In genomic region chr9:76863832-76864231, GRCh38 we compare ENCODE assay signal across 23 cellular contexts.
"Had no signal": no experiment of that assay in that cellular context is flagged by ENCODE, and none has a peak within 500 bp of the region (broad histone marks: within the 10 kb centered on the region; RNA-seq: fewer than 3 reads in every experiment).

No MANE protein-coding gene starts in this region.

- H3K27me3 ChIP-seq: foreskin keratinocyte, ovary, suprapubic skin, vagina had no signal

- H3K9me3 ChIP-seq: lower lobe of right lung, ovary, right atrium auricular region, suprapubic skin, vagina had no signal

- H3K4me3 ChIP-seq: lower lobe of right lung, ovary, right atrium auricular region, suprapubic skin, vagina had no signal

- H3K36me3 ChIP-seq: lower lobe of right lung, ovary, right atrium auricular region, suprapubic skin, vagina had no signal

- H3K27ac ChIP-seq: foreskin keratinocyte, lower lobe of right lung, ovary, right atrium auricular region, suprapubic skin, vagina had no signal

- DNase-seq: caudate nucleus; cerebellar nuclear complex; cortex of kidney; effector memory CD8-positive, alpha-beta T cell; foreskin keratinocyte; hypothalamus; immature natural killer cell; islet precursor cell; kidney glomerular epithelial cell; left ventricle myocardium superior; lower lobe of right lung; natural killer cell; occipital lobe; ovary; stimulated activated CD4-positive, alpha-beta T cell treated with anti-CD3 and anti-CD28 coated beads, Interleukin-2, amount 100 ng/mL, for 24 hours; stimulated activated CD4-positive, alpha-beta T cell treated with anti-CD3 and anti-CD28 coated beads, Interleukin-4, amount 100 ng/mL, for 24 hours; stimulated activated naive CD8-positive, alpha-beta T cell treated with anti-CD3 and anti-CD28 coated beads, Interleukin-15, Interleukin-2, amounts not matched to agents 100 U/mL and 50 U/mL, for 24 hours; trophoblast cell had no signal

- H3K4me1 ChIP-seq: lower lobe of right lung, right atrium auricular region, suprapubic skin, vagina had no signal

- ATAC-seq: effector memory CD8-positive, alpha-beta T cell; foreskin keratinocyte; left ventricle myocardium superior; lower lobe of right lung; natural killer cell; sciatic nerve; stimulated activated effector memory CD8-positive, alpha-beta T cell treated with anti-CD3 and anti-CD28 coated beads, Interleukin-12 subunit alpha, Interleukin-12 subunit beta, amount 100 ng/mL, for 72 hours; stimulated activated naive CD8-positive, alpha-beta T cell treated with anti-CD3 and anti-CD28 coated beads, Interleukin-15, Interleukin-2, amounts not matched to agents 100 U/mL and 50 U/mL, for 24 hours had no signal
